Comparison of ENCODE assay signal across 3 cellular contexts in the genomic region with DNA sequence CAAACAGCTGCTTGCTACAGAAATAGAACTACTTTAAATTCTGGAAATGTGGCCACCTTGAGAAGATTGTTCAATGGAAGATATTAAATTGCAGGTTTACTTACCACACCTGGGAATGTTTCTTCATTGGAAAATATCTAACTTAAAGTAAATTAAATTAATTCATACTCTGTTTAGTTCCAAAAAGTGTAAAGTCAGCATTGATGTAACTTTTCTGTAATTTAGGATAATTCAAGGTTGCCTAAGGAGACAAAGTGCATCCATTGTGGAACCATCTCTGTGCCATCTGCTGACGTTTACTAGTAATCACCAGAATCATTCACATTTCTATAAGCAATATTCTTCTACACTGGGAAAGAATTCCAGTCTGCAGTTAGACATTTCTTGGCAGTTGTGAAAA.
TF ChIP-seq lines count a peak whose summit lies in the region.

No MANE protein-coding gene starts in this region.

TF ChIP-seq in HepG2, 621 proteins besides CTCF, POLR2A, EP300 and RAD21:
- peak in 1 of 2 experiments; percentile 64; a peak in 3 of 4 replicates for TF ChIP-seq MAFK (conservative IDR thresholded peaks at IDR 0.05 in 1 of 2, IDR thresholded peaks at IDR 0.05 in 1 of 2; ENCODE audit: low read length in 2 of 2)
- TF ChIP-seq MAFF (IDR thresholded peaks at IDR 0.05; ENCODE audit: low read depth, low read length), result peak; percentile 51; the same call in 1 of the 2 replicates
- TF ChIP-seq SRSF9 (IDR thresholded peaks at IDR 0.05; ENCODE audit: borderline replicate concordance, insufficient read depth, low read depth, low read length, poor library complexity, severe bottlenecking), result no peak
- TF ChIP-seq ZNF746 (CRISPR knock-in tag; IDR thresholded peaks at IDR 0.05), result no peak
- TF ChIP-seq JDP2 (CRISPR knock-in tag; IDR thresholded peaks at IDR 0.05; ENCODE audit: borderline replicate concordance), result no peak

TF ChIP-seq in A549, 52 proteins besides CTCF, POLR2A, EP300 and RAD21:
- TF ChIP-seq MAFK (IDR thresholded peaks at IDR 0.05; ENCODE audit: partially characterized antibody) (peak; percentile 60), KDM1A (IDR thresholded peaks at IDR 0.05; ENCODE audit: low read depth) (no peak), RCOR1 (IDR thresholded peaks at IDR 0.05; ENCODE audit: low read depth, low read length) (no peak), NPAS2 (CRISPR knock-in tag; IDR thresholded peaks at IDR 0.05; ENCODE audit: borderline replicate concordance) (no peak), HOXB5 (CRISPR knock-in tag; IDR thresholded peaks at IDR 0.05) (no peak), TFCP2L1 (CRISPR knock-in tag; IDR thresholded peaks at IDR 0.05) (no peak), MAZ (IDR thresholded peaks at IDR 0.05; ENCODE audit: borderline replicate concordance, low read depth, low read length) (no peak)
- TF ChIP-seq, protein P1, sequence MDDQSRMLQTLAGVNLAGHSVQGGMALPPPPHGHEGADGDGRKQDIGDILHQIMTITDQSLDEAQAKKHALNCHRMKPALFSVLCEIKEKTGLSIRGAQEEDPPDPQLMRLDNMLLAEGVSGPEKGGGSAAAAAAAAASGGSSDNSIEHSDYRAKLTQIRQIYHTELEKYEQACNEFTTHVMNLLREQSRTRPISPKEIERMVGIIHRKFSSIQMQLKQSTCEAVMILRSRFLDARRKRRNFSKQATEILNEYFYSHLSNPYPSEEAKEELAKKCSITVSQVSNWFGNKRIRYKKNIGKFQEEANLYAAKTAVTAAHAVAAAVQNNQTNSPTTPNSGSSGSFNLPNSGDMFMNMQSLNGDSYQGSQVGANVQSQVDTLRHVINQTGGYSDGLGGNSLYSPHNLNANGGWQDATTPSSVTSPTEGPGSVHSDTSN (IDR thresholded peaks at IDR 0.05), result no peak

TF ChIP-seq in K562, 482 proteins besides CTCF, POLR2A, EP300 and RAD21:
- TF ChIP-seq ZFX (CRISPR knock-in tag; IDR thresholded peaks at IDR 0.05) (no peak), ZNF316 (IDR thresholded peaks at IDR 0.05) (peak; percentile 35; the same call in 1 of the 2 replicates), ZNF778 (CRISPR knock-in tag; IDR thresholded peaks at IDR 0.05) (no peak), MAFG (tag; conservative IDR thresholded peaks at IDR 0.05) (peak; percentile 27; the same call in 1 of the 2 replicates), STAG1 (CRISPR knock-in tag; IDR thresholded peaks at IDR 0.05; ENCODE audit: borderline replicate concordance) (no peak)
